Comparison of ENCODE assay signal across 17 cellular contexts in the genomic region with DNA sequence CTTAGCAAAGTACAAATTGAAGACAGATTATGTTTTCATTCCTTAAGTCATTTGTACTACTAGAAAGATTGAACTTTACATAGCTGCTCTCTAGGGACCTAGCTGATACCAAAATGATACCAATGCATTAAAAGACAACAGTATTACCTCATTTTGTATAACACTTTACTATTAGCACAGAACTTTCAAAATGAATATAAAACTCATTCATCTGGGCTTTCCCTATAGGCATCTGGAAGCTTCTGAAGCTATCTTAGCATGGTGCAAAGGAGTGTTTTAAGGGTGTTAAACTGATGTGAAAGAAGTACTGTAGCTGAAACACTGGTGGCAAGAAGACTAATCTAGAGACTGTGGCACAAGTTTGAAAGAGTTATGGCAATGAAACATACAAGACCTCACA.
DNase-seq lines count a peak whose midpoint lies in the region; ATAC-seq lines count a peak whose summit lies in the region.
"Had no signal": no experiment of that assay in that cellular context is flagged by ENCODE, and none has a peak within 500 bp of the region (broad histone marks: within the 10 kb centered on the region; RNA-seq: fewer than 3 reads in every experiment).

No MANE protein-coding gene starts in this region.

- ATAC-seq in GM18520 (IDR thresholded peaks at IDR 0.05; ENCODE audit: unreplicated experiment), result peak; percentile 85
- ATAC-seq in GM21381 (IDR thresholded peaks at IDR 0.05; ENCODE audit: unreplicated experiment), result peak; percentile 68
- ATAC-seq in HG02885 (IDR thresholded peaks at IDR 0.05; ENCODE audit: poor library complexity, unreplicated experiment), result peak; percentile 77
- peak; percentile 44 for ATAC-seq in HG03575 (IDR thresholded peaks at IDR 0.05; ENCODE audit: extremely low read depth, insufficient number of reproducible peaks, low FRiP score, unreplicated experiment)
- ATAC-seq in sciatic nerve, result no peak
- ATAC-seq: activated naive CD4-positive, alpha-beta T cell treated with anti-CD3 and anti-CD28 coated beads, Interleukin-2, amount 50 U/mL, for 72 hours; right lobe of liver; stimulated activated effector memory CD8-positive, alpha-beta T cell treated with anti-CD3 and anti-CD28 coated beads, Interleukin-12 subunit alpha, Interleukin-12 subunit beta, amount 100 ng/mL, for 72 hours had no signal

- intact Hi-C loops in sciatic nerve (cut with DNase I), result no loop called here

- DNase-seq in medulla oblongata (ENCODE audit: extremely low spot score) (no peak), sciatic nerve (ENCODE audit: low spot score) (no peak), NCI-H1092 (lab: John Stamatoyannopoulos, UW) (no peak), NCI-H69 (lab: John Stamatoyannopoulos, UW) (no peak)
- DNase-seq: activated CD8-positive, alpha-beta memory T cell treated with anti-CD3 and anti-CD28 coated beads, Interleukin-2, amount 50 U/mL, for 4 hours; foreskin fibroblast; KBM-7; PC-9; right lobe of liver; stimulated activated CD4-positive, alpha-beta T cell treated with anti-CD3 and anti-CD28 coated beads, Interleukin-4, amount 100 ng/mL, for 4 hours; WERI-Rb-1 had no signal
